11 cellular contexts compared by ENCODE assay signal in genomic region chr15:72168131-72168825, GRCh38. TPM values are rescaled to one million over a fixed set of nuclear protein-coding genes. Genes with fewer than 3 reads are reported as not detected.
DNase-seq lines count a peak whose midpoint lies in the region; ATAC-seq lines count a peak whose summit lies in the region.
"Had no signal": no experiment of that assay in that cellular context is flagged by ENCODE, and none has a peak within 500 bp of the region (broad histone marks: within the 10 kb centered on the region; RNA-seq: fewer than 3 reads in every experiment).

No MANE protein-coding gene starts in this region.

- DNase-seq in ELR (ENCODE audit: low read depth), result peak; percentile 21
- DNase-seq in M059J (ENCODE audit: low read depth), result peak; percentile 18
- peak; percentile 49 for DNase-seq in brain pericyte (ENCODE audit: low read depth, low spot score)
- peak; percentile 84 for DNase-seq in mesendoderm
- DNase-seq in NCI-H526 (lab: John Stamatoyannopoulos, UW), result no peak
- no peak for DNase-seq in NCI-H345 (lab: John Stamatoyannopoulos, UW)
- no peak for DNase-seq in posterior cingulate gyrus
- DNase-seq: DMS153, H9 had no signal

- H3K79me2 ChIP-seq in mesendoderm (ENCODE audit: control insufficient read depth, insufficient read depth, low read length), result no peaks in the 10 kb centered on the region

- no peak overlapping the region for H3K4me2 ChIP-seq in mesendoderm (ENCODE audit: low read length)

- no peak overlapping the region for H2BK120ac ChIP-seq in mesendoderm (ENCODE audit: low read depth, low read length)

- no peak overlapping the region for H3K9ac ChIP-seq in mesendoderm (ENCODE audit: low read length)

- no peak overlapping the region for H2AK5ac ChIP-seq in mesendoderm (ENCODE audit: low read length)

- ATAC-seq in HG03159 (IDR thresholded peaks at IDR 0.05; ENCODE audit: unreplicated experiment), result no peak

- peak overlapping the region; percentile 0 for H3K4ac ChIP-seq in mesendoderm (ENCODE audit: low read depth, low read length)

- WGBS in mesendoderm (ENCODE audit: extremely low coverage, insufficient coverage, low lambda C conversion rate), result no CpG with 5 or more reads among the region's 7 CpGs

- H4K5ac ChIP-seq in mesendoderm (ENCODE audit: low read length), result no peak overlapping the region

- intact Hi-C loops in posterior cingulate gyrus (cut with DNase I), result no loop called here

- H3K36me3 ChIP-seq in mesendoderm (ENCODE audit: control insufficient read depth, insufficient read depth, low read length), result no peaks in the 10 kb centered on the region

- no peak overlapping the region for H3K23ac ChIP-seq in mesendoderm (ENCODE audit: low read length)

- H3K79me1 ChIP-seq in mesendoderm (ENCODE audit: low read length), result no peaks in the 10 kb centered on the region

- no peak overlapping the region for H3K4me3 ChIP-seq in mesendoderm (ENCODE audit: low read length)

- no peaks in the 10 kb centered on the region for H3K27me3 ChIP-seq in mesendoderm (ENCODE audit: insufficient read depth, low read length, poor library complexity)

- H3K18ac ChIP-seq in mesendoderm (ENCODE audit: low read length), result no peak overlapping the region

- H3K27ac ChIP-seq in mesendoderm (ENCODE audit: low read depth, low read length), result peak overlapping the region; percentile 15

- H2BK5ac ChIP-seq in mesendoderm (ENCODE audit: low read length), result no peak overlapping the region

- no peak overlapping the region for H3K56ac ChIP-seq in mesendoderm (ENCODE audit: low read length)

- no peak overlapping the region for H2BK15ac ChIP-seq in mesendoderm (replicated peaks; ENCODE audit: low read depth)

- H4K8ac ChIP-seq in mesendoderm (ENCODE audit: low read depth, low read length), result no peak overlapping the region

- peaks cover 6% of the 10 kb centered on the region for H3K4me1 ChIP-seq in mesendoderm (ENCODE audit: control insufficient read depth, low read depth, low read length)

RNA-seq across cellular contexts. Expression of gene GRAMD2A, which starts 29.3 kb away (rescaled TPM):
- 0.34 and 0.44 TPM in 2 replicates for total RNA-seq in M059J (2014; rRNA removed; shearing (Covaris generic))
- 0.44 TPM for polyA plus RNA-seq in mesendoderm (2013, experiment 1 of 2)
- 0.31 TPM for polyA plus RNA-seq in mesendoderm (2013, experiment 2 of 2)
- total RNA-seq: osteoblast had no signal

RNA-seq across cellular contexts. Expression of gene SENP8, which starts 50.1 kb away (rescaled TPM):
- 2.2 and 2.5 TPM in 2 replicates for total RNA-seq in M059J (2014; rRNA removed; shearing (Covaris generic))
- polyA plus RNA-seq in mesendoderm (2013, experiment 1 of 2), result 2.3 TPM
- polyA plus RNA-seq in mesendoderm (2013, experiment 2 of 2), result 2.7 TPM

RNA-seq across cellular contexts. Expression of gene MYO9A, which starts 50.3 kb away (rescaled TPM):
- total RNA-seq in M059J (2014; rRNA removed; shearing (Covaris generic)), result 13.1 and 15.0 TPM in 2 replicates
- 4.0 TPM for polyA plus RNA-seq in mesendoderm (2013, experiment 1 of 2)
- 3.9 TPM for polyA plus RNA-seq in mesendoderm (2013, experiment 2 of 2)

Comparison
In these comparisons a context has a peak if more than half of its experiments do, and no peak if none do; other contexts are left out.
1. DNase-seq: peak in ELR (single experiment), M059J (single experiment), brain pericyte (single experiment) and mesendoderm (single experiment); none in NCI-H526 (0 of 2), NCI-H345 (single experiment) and posterior cingulate gyrus (0 of 10).